ENCODE assay signal across 1 cellular context in the genomic region with DNA sequence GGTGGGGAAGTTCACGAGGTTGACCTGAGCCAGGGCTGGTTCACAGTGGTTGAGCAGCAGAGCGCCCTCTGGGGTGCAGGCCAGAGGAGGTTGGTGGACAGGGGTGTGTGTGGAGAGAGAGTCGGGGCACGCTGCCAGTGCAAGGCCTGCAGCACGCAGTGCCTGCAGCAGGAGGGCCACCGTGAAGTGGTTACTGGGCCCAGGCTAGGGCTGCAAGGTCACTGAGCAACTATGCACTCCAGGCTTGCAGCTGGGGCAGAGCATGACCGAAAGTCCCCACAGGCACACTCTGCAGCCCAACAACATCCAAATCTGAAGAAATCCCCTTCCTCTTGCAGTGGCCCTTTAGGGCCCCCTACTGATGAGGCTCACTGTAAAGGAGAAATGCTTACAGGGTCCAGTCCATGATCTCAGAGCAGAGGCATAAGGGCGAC.
A peak's percentile ranks its signal among the peaks of the same experiment; 100 is the strongest.
TF ChIP-seq lines count a peak whose summit lies in the region.

No MANE protein-coding gene starts in this region.

TF ChIP-seq in GM12878, 131 proteins besides CTCF, POLR2A, EP300 and RAD21 (continued from another document and continues in another):
- no peak for TF ChIP-seq TBL1XR1 (IDR thresholded peaks at IDR 0.05; ENCODE audit: low read depth, low read length)
- no peak for TF ChIP-seq PAX8 (IDR thresholded peaks at IDR 0.05)
- TF ChIP-seq CHD4 (IDR thresholded peaks at IDR 0.05), result no peak
- TF ChIP-seq YY1 (IDR thresholded peaks at IDR 0.05; ENCODE audit: low read depth, low read length), result peak; percentile 52; the same call in 1 of the 2 replicates
- no peak for TF ChIP-seq EED (IDR thresholded peaks at IDR 0.05; ENCODE audit: low read depth)
- no peak for TF ChIP-seq KAT2A (conservative IDR thresholded peaks at IDR 0.05; ENCODE audit: control insufficient read depth, low read depth, low read length)
- TF ChIP-seq PML (IDR thresholded peaks at IDR 0.05; ENCODE audit: low read length), result no peak
- no peak for TF ChIP-seq TAF1 (IDR thresholded peaks at IDR 0.05; ENCODE audit: borderline replicate concordance, low read depth, low read length)
- TF ChIP-seq IKZF2 (IDR thresholded peaks at IDR 0.05), result 0 out of 4 replicates have a peak, but pooled peaks of 1 of the 2 experiments have one; percentile 20
- TF ChIP-seq JUNB (IDR thresholded peaks at IDR 0.05), result no peak
- TF ChIP-seq RB1 (IDR thresholded peaks at IDR 0.05; ENCODE audit: borderline replicate concordance), result no peak
- TF ChIP-seq NFYA (IDR thresholded peaks at IDR 0.05; ENCODE audit: borderline replicate concordance, low read depth, low read length), result no peak
- TF ChIP-seq IRF4 (IDR thresholded peaks at IDR 0.05; ENCODE audit: low read depth, low read length), result 0 out of 2 replicates have a peak, but pooled peaks have one; percentile 9
- TF ChIP-seq, protein P1, sequence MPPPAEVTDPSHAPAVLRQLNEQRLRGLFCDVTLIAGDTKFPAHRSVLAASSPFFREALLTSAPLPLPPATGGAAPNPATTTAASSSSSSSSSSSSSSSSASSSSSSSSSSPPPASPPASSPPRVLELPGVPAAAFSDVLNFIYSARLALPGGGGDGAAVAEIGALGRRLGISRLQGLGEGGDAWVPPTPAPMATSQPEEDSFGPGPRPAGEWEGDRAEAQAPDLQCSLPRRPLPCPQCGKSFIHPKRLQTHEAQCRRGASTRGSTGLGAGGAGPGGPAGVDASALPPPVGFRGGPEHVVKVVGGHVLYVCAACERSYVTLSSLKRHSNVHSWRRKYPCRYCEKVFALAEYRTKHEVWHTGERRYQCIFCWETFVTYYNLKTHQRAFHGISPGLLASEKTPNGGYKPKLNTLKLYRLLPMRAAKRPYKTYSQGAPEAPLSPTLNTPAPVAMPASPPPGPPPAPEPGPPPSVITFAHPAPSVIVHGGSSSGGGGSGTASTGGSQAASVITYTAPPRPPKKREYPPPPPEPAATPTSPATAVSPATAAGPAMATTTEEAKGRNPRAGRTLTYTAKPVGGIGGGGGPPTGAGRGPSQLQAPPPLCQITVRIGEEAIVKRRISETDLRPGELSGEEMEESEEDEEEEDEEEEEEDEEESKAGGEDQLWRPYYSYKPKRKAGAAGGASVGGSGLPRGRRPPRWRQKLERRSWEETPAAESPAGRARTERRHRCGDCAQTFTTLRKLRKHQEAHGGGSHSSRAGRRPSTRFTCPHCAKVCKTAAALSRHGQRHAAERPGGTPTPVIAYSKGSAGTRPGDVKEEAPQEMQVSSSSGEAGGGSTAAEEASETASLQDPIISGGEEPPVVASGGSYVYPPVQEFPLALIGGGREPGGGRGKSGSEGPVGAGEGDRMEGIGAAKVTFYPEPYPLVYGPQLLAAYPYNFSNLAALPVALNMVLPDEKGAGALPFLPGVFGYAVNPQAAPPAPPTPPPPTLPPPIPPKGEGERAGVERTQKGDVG (CRISPR knock-in tag; IDR thresholded peaks at IDR 0.05), result no peak
- TF ChIP-seq SIN3A (IDR thresholded peaks at IDR 0.05; ENCODE audit: low read depth, low read length), result no peak
- TF ChIP-seq NFIC (IDR thresholded peaks at IDR 0.05; ENCODE audit: low read depth, low read length), result no peak
- TF ChIP-seq, protein P2, sequence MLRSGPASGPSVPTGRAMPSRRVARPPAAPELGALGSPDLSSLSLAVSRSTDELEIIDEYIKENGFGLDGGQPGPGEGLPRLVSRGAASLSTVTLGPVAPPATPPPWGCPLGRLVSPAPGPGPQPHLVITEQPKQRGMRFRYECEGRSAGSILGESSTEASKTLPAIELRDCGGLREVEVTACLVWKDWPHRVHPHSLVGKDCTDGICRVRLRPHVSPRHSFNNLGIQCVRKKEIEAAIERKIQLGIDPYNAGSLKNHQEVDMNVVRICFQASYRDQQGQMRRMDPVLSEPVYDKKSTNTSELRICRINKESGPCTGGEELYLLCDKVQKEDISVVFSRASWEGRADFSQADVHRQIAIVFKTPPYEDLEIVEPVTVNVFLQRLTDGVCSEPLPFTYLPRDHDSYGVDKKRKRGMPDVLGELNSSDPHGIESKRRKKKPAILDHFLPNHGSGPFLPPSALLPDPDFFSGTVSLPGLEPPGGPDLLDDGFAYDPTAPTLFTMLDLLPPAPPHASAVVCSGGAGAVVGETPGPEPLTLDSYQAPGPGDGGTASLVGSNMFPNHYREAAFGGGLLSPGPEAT (IDR thresholded peaks at IDR 0.05; ENCODE audit: low read depth), result 0 out of 2 replicates have a peak, but pooled peaks have one; percentile 34
- TF ChIP-seq, protein P3, sequence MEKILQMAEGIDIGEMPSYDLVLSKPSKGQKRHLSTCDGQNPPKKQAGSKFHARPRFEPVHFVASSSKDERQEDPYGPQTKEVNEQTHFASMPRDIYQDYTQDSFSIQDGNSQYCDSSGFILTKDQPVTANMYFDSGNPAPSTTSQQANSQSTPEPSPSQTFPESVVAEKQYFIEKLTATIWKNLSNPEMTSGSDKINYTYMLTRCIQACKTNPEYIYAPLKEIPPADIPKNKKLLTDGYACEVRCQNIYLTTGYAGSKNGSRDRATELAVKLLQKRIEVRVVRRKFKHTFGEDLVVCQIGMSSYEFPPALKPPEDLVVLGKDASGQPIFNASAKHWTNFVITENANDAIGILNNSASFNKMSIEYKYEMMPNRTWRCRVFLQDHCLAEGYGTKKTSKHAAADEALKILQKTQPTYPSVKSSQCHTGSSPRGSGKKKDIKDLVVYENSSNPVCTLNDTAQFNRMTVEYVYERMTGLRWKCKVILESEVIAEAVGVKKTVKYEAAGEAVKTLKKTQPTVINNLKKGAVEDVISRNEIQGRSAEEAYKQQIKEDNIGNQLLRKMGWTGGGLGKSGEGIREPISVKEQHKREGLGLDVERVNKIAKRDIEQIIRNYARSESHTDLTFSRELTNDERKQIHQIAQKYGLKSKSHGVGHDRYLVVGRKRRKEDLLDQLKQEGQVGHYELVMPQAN (conservative IDR thresholded peaks at IDR 0.05), result no peak
- TF ChIP-seq, protein P4, sequence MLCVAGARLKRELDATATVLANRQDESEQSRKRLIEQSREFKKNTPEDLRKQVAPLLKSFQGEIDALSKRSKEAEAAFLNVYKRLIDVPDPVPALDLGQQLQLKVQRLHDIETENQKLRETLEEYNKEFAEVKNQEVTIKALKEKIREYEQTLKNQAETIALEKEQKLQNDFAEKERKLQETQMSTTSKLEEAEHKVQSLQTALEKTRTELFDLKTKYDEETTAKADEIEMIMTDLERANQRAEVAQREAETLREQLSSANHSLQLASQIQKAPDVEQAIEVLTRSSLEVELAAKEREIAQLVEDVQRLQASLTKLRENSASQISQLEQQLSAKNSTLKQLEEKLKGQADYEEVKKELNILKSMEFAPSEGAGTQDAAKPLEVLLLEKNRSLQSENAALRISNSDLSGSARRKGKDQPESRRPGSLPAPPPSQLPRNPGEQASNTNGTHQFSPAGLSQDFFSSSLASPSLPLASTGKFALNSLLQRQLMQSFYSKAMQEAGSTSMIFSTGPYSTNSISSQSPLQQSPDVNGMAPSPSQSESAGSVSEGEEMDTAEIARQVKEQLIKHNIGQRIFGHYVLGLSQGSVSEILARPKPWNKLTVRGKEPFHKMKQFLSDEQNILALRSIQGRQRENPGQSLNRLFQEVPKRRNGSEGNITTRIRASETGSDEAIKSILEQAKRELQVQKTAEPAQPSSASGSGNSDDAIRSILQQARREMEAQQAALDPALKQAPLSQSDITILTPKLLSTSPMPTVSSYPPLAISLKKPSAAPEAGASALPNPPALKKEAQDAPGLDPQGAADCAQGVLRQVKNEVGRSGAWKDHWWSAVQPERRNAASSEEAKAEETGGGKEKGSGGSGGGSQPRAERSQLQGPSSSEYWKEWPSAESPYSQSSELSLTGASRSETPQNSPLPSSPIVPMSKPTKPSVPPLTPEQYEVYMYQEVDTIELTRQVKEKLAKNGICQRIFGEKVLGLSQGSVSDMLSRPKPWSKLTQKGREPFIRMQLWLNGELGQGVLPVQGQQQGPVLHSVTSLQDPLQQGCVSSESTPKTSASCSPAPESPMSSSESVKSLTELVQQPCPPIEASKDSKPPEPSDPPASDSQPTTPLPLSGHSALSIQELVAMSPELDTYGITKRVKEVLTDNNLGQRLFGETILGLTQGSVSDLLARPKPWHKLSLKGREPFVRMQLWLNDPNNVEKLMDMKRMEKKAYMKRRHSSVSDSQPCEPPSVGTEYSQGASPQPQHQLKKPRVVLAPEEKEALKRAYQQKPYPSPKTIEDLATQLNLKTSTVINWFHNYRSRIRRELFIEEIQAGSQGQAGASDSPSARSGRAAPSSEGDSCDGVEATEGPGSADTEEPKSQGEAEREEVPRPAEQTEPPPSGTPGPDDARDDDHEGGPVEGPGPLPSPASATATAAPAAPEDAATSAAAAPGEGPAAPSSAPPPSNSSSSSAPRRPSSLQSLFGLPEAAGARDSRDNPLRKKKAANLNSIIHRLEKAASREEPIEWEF (IDR thresholded peaks at IDR 0.05; ENCODE audit: insufficient replicate concordance, low read depth, low read length), result no peak
- no peak for TF ChIP-seq ASH2L (IDR thresholded peaks at IDR 0.05; ENCODE audit: borderline replicate concordance, low read depth)
- TF ChIP-seq SMC3 (IDR thresholded peaks at IDR 0.05; ENCODE audit: borderline replicate concordance, low read length), result peak; percentile 35; the same call in 1 of the 2 replicates
- TF ChIP-seq, protein P5, sequence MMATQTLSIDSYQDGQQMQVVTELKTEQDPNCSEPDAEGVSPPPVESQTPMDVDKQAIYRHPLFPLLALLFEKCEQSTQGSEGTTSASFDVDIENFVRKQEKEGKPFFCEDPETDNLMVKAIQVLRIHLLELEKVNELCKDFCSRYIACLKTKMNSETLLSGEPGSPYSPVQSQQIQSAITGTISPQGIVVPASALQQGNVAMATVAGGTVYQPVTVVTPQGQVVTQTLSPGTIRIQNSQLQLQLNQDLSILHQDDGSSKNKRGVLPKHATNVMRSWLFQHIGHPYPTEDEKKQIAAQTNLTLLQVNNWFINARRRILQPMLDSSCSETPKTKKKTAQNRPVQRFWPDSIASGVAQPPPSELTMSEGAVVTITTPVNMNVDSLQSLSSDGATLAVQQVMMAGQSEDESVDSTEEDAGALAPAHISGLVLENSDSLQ (IDR thresholded peaks at IDR 0.05), result no peak
- TF ChIP-seq ZNF274 (IDR thresholded peaks at IDR 0.05; ENCODE audit: insufficient read depth, insufficient read length), result no peak
- peak; percentile 39; the same call in 1 of the 2 replicates for TF ChIP-seq DPF2 (IDR thresholded peaks at IDR 0.05)
- no peak for TF ChIP-seq HDAC2 (IDR thresholded peaks at IDR 0.05)
- TF ChIP-seq ZZZ3 (IDR thresholded peaks at IDR 0.05; ENCODE audit: control insufficient read depth, insufficient read length, low read depth), result no peak
- TF ChIP-seq HDAC6 (IDR thresholded peaks at IDR 0.05; ENCODE audit: unreplicated experiment), result no peak
- TF ChIP-seq, protein P6, sequence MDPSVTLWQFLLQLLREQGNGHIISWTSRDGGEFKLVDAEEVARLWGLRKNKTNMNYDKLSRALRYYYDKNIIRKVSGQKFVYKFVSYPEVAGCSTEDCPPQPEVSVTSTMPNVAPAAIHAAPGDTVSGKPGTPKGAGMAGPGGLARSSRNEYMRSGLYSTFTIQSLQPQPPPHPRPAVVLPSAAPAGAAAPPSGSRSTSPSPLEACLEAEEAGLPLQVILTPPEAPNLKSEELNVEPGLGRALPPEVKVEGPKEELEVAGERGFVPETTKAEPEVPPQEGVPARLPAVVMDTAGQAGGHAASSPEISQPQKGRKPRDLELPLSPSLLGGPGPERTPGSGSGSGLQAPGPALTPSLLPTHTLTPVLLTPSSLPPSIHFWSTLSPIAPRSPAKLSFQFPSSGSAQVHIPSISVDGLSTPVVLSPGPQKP (IDR thresholded peaks at IDR 0.05; ENCODE audit: low read depth, low read length), result no peak
- TF ChIP-seq MYC (IDR thresholded peaks at IDR 0.05; ENCODE audit: insufficient read depth, insufficient read length, insufficient replicate concordance, low read length, severe bottlenecking), result no peak
- TF ChIP-seq BCL11A (IDR thresholded peaks at IDR 0.05; ENCODE audit: low read depth, low read length), result no peak
- TF ChIP-seq RCOR1 (conservative IDR thresholded peaks at IDR 0.05; ENCODE audit: low read depth, low read length), result no peak
- no peak for TF ChIP-seq BACH1 (IDR thresholded peaks at IDR 0.05; ENCODE audit: borderline replicate concordance)
- no peak for TF ChIP-seq POLR2AphosphoS5 (IDR thresholded peaks at IDR 0.05; ENCODE audit: low read length)
- no peak for TF ChIP-seq NR2C1 (IDR thresholded peaks at IDR 0.05)
- no peak for TF ChIP-seq BRCA1 (IDR thresholded peaks at IDR 0.05; ENCODE audit: low read depth, low read length)
- TF ChIP-seq, protein P7, sequence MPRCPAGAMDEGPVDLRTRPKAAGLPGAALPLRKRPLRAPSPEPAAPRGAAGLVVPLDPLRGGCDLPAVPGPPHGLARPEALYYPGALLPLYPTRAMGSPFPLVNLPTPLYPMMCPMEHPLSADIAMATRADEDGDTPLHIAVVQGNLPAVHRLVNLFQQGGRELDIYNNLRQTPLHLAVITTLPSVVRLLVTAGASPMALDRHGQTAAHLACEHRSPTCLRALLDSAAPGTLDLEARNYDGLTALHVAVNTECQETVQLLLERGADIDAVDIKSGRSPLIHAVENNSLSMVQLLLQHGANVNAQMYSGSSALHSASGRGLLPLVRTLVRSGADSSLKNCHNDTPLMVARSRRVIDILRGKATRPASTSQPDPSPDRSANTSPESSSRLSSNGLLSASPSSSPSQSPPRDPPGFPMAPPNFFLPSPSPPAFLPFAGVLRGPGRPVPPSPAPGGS (IDR thresholded peaks at IDR 0.05; ENCODE audit: borderline replicate concordance, insufficient read depth, low read depth, low read length, poor library complexity, severe bottlenecking), result no peak
- TF ChIP-seq RAD51 (IDR thresholded peaks at IDR 0.05), result no peak
- peak; percentile 58; the same call in 1 of the 2 replicates for TF ChIP-seq NR2F1 (conservative IDR thresholded peaks at IDR 0.05)
- TF ChIP-seq SREBF2 (IDR thresholded peaks at IDR 0.05; ENCODE audit: low read length), result no peak
- no peak for TF ChIP-seq CBFB (IDR thresholded peaks at IDR 0.05; ENCODE audit: low read depth)
- TF ChIP-seq, protein P8, sequence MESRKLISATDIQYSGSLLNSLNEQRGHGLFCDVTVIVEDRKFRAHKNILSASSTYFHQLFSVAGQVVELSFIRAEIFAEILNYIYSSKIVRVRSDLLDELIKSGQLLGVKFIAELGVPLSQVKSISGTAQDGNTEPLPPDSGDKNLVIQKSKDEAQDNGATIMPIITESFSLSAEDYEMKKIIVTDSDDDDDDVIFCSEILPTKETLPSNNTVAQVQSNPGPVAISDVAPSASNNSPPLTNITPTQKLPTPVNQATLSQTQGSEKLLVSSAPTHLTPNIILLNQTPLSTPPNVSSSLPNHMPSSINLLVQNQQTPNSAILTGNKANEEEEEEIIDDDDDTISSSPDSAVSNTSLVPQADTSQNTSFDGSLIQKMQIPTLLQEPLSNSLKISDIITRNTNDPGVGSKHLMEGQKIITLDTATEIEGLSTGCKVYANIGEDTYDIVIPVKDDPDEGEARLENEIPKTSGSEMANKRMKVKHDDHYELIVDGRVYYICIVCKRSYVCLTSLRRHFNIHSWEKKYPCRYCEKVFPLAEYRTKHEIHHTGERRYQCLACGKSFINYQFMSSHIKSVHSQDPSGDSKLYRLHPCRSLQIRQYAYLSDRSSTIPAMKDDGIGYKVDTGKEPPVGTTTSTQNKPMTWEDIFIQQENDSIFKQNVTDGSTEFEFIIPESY (IDR thresholded peaks at IDR 0.05), result no peak
- TF ChIP-seq, protein P9, sequence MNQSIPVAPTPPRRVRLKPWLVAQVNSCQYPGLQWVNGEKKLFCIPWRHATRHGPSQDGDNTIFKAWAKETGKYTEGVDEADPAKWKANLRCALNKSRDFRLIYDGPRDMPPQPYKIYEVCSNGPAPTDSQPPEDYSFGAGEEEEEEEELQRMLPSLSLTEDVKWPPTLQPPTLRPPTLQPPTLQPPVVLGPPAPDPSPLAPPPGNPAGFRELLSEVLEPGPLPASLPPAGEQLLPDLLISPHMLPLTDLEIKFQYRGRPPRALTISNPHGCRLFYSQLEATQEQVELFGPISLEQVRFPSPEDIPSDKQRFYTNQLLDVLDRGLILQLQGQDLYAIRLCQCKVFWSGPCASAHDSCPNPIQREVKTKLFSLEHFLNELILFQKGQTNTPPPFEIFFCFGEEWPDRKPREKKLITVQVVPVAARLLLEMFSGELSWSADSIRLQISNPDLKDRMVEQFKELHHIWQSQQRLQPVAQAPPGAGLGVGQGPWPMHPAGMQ (IDR thresholded peaks at IDR 0.05; ENCODE audit: borderline replicate concordance), result no peak
- no peak for TF ChIP-seq STAT3 (IDR thresholded peaks at IDR 0.05; ENCODE audit: low read depth, low read length)
